Comparison of ENCODE assay signal across 10 cellular contexts in the genomic region with DNA sequence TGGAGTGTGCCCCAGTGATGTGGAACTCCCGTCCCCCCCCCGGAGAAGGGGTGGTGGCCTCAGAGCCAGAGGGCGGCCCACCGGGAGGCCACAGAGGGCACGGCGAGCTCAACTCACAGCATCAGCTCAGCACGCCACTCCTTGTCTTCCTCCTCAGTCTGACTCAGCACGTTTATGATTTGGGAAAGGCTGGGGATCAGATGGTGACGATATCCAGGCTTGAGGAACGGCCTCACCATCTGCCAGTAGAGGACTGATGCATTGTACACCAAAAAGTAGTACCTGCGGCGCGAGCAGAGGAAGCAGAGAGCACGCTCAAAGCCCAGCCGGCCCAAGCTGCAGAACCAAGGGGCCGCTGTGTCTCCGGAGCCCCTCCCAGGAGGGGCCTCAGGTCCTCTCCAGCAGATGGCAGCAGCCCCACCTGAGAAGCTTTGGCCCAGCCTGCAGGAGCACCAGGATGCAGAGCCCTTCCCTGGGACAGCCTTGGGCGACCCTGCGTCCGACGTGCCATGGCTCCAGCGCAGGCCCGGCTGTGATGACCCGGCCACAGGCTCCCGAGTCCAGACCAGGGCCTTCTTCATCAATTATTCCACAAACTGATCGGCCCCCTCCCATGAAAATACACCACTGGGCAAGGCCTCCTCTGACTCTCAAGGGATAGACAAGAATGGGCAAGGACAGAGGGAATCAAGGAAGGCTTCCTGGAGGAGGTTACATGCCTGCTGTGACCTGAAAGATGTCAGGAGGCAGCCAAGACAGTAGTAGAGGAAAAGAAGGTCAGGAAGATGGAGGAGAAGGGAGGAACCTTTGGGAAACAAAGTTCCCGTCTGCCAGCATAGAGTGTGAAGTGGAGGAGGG. TPM values are rescaled to one million over a fixed set of nuclear protein-coding genes. Genes with fewer than 3 reads are reported as not detected.
A peak's percentile ranks its signal among the peaks of the same experiment; 100 is the strongest.
DNase-seq lines count a peak whose midpoint lies in the region; ATAC-seq and TF ChIP-seq lines count a peak whose summit lies in the region.
"Had no signal": no experiment of that assay in that cellular context is flagged by ENCODE, and none has a peak within 500 bp of the region (broad histone marks: within the 10 kb centered on the region; RNA-seq: fewer than 3 reads in every experiment).

No MANE protein-coding gene starts in this region.

- TF ChIP-seq CTCF in AG10803 (conservative IDR thresholded peaks at IDR 0.05; ENCODE audit: low read length) (peak; percentile 31), GM12864 (IDR thresholded peaks at IDR 0.05; ENCODE audit: low read depth, low read length, missing control alignments) (peak; percentile 52)

- ATAC-seq in GM21528 (IDR thresholded peaks at IDR 0.05; ENCODE audit: low FRiP score, unreplicated experiment) (no peak), HG03565 (IDR thresholded peaks at IDR 0.05; ENCODE audit: unreplicated experiment) (no peak)

- DNase-seq in AG10803 (ENCODE audit: low read depth) = no peak
- no peak for DNase-seq in GM12864 (ENCODE audit: low read depth)
- peak; percentile 25 for DNase-seq in SK-MEL-5 (ENCODE audit: low read depth, low spot score)
- peak; percentile 82 for DNase-seq in iPS-NIHi7 (ENCODE audit: extremely low spot score)
- no peak for DNase-seq in activated CD8-positive, alpha-beta memory T cell treated with anti-CD3 and anti-CD28 coated beads for 24 hours
- no peak for DNase-seq in NCI-H2029 treated with DMSO at 0.1 percent for 48 hours (lab: John Stamatoyannopoulos, UW)
- DNase-seq: foreskin melanocyte had no signal

- in situ Hi-C loops in SK-MEL-5 (cut with HindIII; ENCODE audit: low pct_unique_long_range_greater_than_20kb, low sequenced_read_pairs) = loop anchor here (25.0 kb wide), 1 partner anchor 199 kb away; no protein-coding TSS in a partner anchor

- H3K4me3 ChIP-seq in AG10803 (ENCODE audit: low read length) = no peak overlapping the region
- H3K4me3 ChIP-seq in GM12864 (ENCODE audit: low read depth, low read length) = no peak overlapping the region
- H3K4me3 ChIP-seq: suprapubic skin had no signal

RNA-seq across cellular contexts. Expression of a gene that starts 3.7 kb away (rescaled TPM):
- total RNA-seq in SK-MEL-5 (2014; rRNA removed; shearing (Covaris generic)) = 0.27 TPM in 1 of 2 replicates, not detected in the other
- polyA plus RNA-seq in SK-MEL-5 (2015; cell fraction: cytosol; rRNA removed) = 0.18 and 0.20 TPM in 2 replicates
- not detected in 2 replicates for polyA plus RNA-seq in SK-MEL-5 (2015; cell fraction: nucleus; rRNA removed)

Comparison
In these comparisons a context has a peak if more than half of its experiments do, and no peak if none do; other contexts are left out.
1. DNase-seq: peak in SK-MEL-5 (single experiment) and iPS-NIHi7 (single experiment); none in AG10803 (single experiment), GM12864 (single experiment), activated CD8-positive, alpha-beta memory T cell treated with anti-CD3 and anti-CD28 coated beads for 24 hours (single experiment) and NCI-H2029 treated with DMSO at 0.1 percent for 48 hours (single experiment).